Comparison of ENCODE assay signal across 16 cellular contexts in genomic region chr13:110628477-110628793, GRCh38. TPM values are rescaled to one million over a fixed set of nuclear protein-coding genes. Genes with fewer than 3 reads are reported as not detected.
DNase-seq lines count a peak whose midpoint lies in the region; ATAC-seq and TF ChIP-seq lines count a peak whose summit lies in the region.
"Had no signal": no experiment of that assay in that cellular context is flagged by ENCODE, and none has a peak within 500 bp of the region (broad histone marks: within the 10 kb centered on the region; RNA-seq: fewer than 3 reads in every experiment).

No MANE protein-coding gene starts in this region.

- no peak for ATAC-seq in CD4-positive, alpha-beta T cell (ENCODE audit: poor library complexity)
- ATAC-seq in gastroesophageal sphincter: peak; percentile 62
- ATAC-seq in T-cell (replicated peaks in 1 of 4): no peak
- ATAC-seq: left lung had no signal

- H3K4me1 ChIP-seq in gastroesophageal sphincter (peaks cover 0 to 80% (median 2%) of the 10 kb centered on the region in 3 donors), osteoblast (ENCODE audit: insufficient read depth, low read length) (no peaks in the 10 kb centered on the region)
- H3K4me1 ChIP-seq: left lung, parathyroid adenoma had no signal

- H3K36me3 ChIP-seq in gastroesophageal sphincter (peaks cover 0 to 65% of the 10 kb centered on the region in 2 donors), osteoblast (ENCODE audit: insufficient read depth, low read length) (peaks cover 34% of the 10 kb centered on the region)

- no peak overlapping the region for H3K4me3 Mint-ChIP-seq in CD4-positive, alpha-beta T cell
- H3K4me3 Mint-ChIP-seq in T-cell: no peak overlapping the region

- no peak overlapping the region for H2AFZ ChIP-seq in osteoblast (ENCODE audit: low read length)
- H2AFZ ChIP-seq: GM23248, parathyroid adenoma had no signal

- H3K27ac Mint-ChIP-seq in CD4-positive, alpha-beta T cell: peak overlapping the region; percentile 47
- no peak overlapping the region for H3K27ac Mint-ChIP-seq in T-cell

- no peak overlapping the region for H3K27ac ChIP-seq in CD4-positive, alpha-beta T cell (ENCODE audit: low read depth, low read length)
- H3K27ac ChIP-seq in angular gyrus (ENCODE audit: low read depth, low read length): peak overlapping the region; percentile 32
- H3K27ac ChIP-seq in gastroesophageal sphincter: peak overlapping the region in 3 of 4 donors; percentile 49 to 62 (median 61)
- H3K27ac ChIP-seq in osteoblast (ENCODE audit: low read depth, low read length): no peak overlapping the region
- H3K27ac ChIP-seq: GM23248, left lung, parathyroid adenoma, RWPE1 had no signal

- no peak overlapping the region for H3K4me2 ChIP-seq in osteoblast (ENCODE audit: insufficient read depth, low read length)

- DNase-seq in CD4-positive, alpha-beta T cell: no peak
- peak; percentile 60 for DNase-seq in osteoblast (ENCODE audit: insufficient read length, low spot score, missing footprints)
- no peak for DNase-seq in activated effector memory CD4-positive, alpha-beta T cell treated with anti-CD3 and anti-CD28 coated beads, Interleukin-2, amount 50 U/mL, for 16 hours
- DNase-seq in T-cell: no peak
- DNase-seq in MV-4-11 (lab: John Stamatoyannopoulos, UW): no peak
- no peak for DNase-seq in DMS 273 treated with DMSO at 0.1 percent for 48 hours (lab: John Stamatoyannopoulos, UW)
- DNase-seq: activated CD8-positive, alpha-beta memory T cell treated with anti-CD3 and anti-CD28 coated beads for 24 hours; activated naive CD4-positive, alpha-beta T cell treated with anti-CD3 and anti-CD28 coated beads, Interleukin-2, amount 50 U/mL, for 16 hours; GM23248; NCI-H1694; NCI-H748 treated with DMSO at 0.1 percent for 48 hours had no signal

- no peak for TF ChIP-seq EP300 in gastroesophageal sphincter (IDR thresholded peaks at IDR 0.05)

- peaks cover 38% of the 10 kb centered on the region for H3K4me1 Mint-ChIP-seq in CD4-positive, alpha-beta T cell (ENCODE audit: low read depth)
- peaks cover 41 to 54% (median 53%) of the 10 kb centered on the region in 3 donors for H3K4me1 Mint-ChIP-seq in T-cell

- POLR2A ChIA-PET in CD4-positive, alpha-beta T cell (lab: Charles Lee): interaction anchor here (0.9 kb wide), 1 partner anchor 12 kb away, joined by 4 read pairs; no protein-coding TSS in a partner anchor
- POLR2A ChIA-PET in T-cell (lab: Charles Lee): no interaction called here

- no peaks in the 10 kb centered on the region for H3K27me3 Mint-ChIP-seq in CD4-positive, alpha-beta T cell
- H3K27me3 Mint-ChIP-seq in T-cell: no peaks in the 10 kb centered on the region

- H3K27me3 ChIP-seq in CD4-positive, alpha-beta T cell (ENCODE audit: control insufficient read depth, insufficient read depth, low read length): no peaks in the 10 kb centered on the region
- H3K27me3 ChIP-seq in gastroesophageal sphincter (no peaks in the 10 kb centered on the region), osteoblast (ENCODE audit: insufficient read depth, low read length) (no peaks in the 10 kb centered on the region)
- H3K27me3 ChIP-seq: left lung had no signal

- H4K20me1 ChIP-seq in osteoblast (ENCODE audit: insufficient read depth, low read length): peaks cover 55% of the 10 kb centered on the region

- TF ChIP-seq CTCF in CD4-positive, alpha-beta T cell (IDR thresholded peaks at IDR 0.05): no peak
- TF ChIP-seq CTCF in gastroesophageal sphincter (IDR thresholded peaks at IDR 0.05) (no peak), osteoblast (IDR thresholded peaks at IDR 0.05; ENCODE audit: extremely low read depth, low read depth, low read length) (no peak)

- H3K79me2 ChIP-seq in osteoblast (ENCODE audit: insufficient read depth, low read length): peaks cover 86% of the 10 kb centered on the region

- no peaks in the 10 kb centered on the region for H3K9me3 Mint-ChIP-seq in CD4-positive, alpha-beta T cell
- H3K9me3 Mint-ChIP-seq in T-cell: no peaks in the 10 kb centered on the region

- WGBS in gastroesophageal sphincter (ENCODE audit: low coverage in 1 of 2), 2 donors: 36 to 59% methylated on average over 5 to 6 of the region's 13 CpGs

- intact Hi-C loops in CD4-positive, alpha-beta T cell (cut with DNase I, micrococcal nuclease): no loop called here

- peaks cover 76% of the 10 kb centered on the region for H3K36me3 Mint-ChIP-seq in CD4-positive, alpha-beta T cell (ENCODE audit: low read depth)
- peaks cover 37% of the 10 kb centered on the region for H3K36me3 Mint-ChIP-seq in T-cell

- CTCF ChIA-PET in CD4-positive, alpha-beta T cell (lab: Charles Lee): no interaction called here
- CTCF ChIA-PET in T-cell (lab: Charles Lee): no interaction called here

- no peak for TF ChIP-seq POLR2A in gastroesophageal sphincter (IDR thresholded peaks at IDR 0.05)

- no peak overlapping the region for H3K4me3 ChIP-seq in gastroesophageal sphincter
- no peak overlapping the region for H3K4me3 ChIP-seq in osteoblast (ENCODE audit: insufficient read depth, low read length)
- H3K4me3 ChIP-seq: GM23248, left lung had no signal

- no peaks in the 10 kb centered on the region for H3K9me3 ChIP-seq in CD4-positive, alpha-beta T cell (ENCODE audit: control insufficient read depth, low read length)
- H3K9me3 ChIP-seq in gastroesophageal sphincter: no peaks in the 10 kb centered on the region
- H3K9me3 ChIP-seq in osteoblast (ENCODE audit: low read depth, low read length): no peaks in the 10 kb centered on the region
- H3K9me3 ChIP-seq: left lung had no signal

RNA-seq across cellular contexts. Expression of gene NAXD, which starts 13.1 kb away (rescaled TPM):
- total RNA-seq in CD4-positive, alpha-beta T cell: 10 to 100 TPM; 17.4 to 17.8 TPM
- total RNA-seq in gastroesophageal sphincter (10 to 100 TPM; 29.5 to 45.3 (median 36.0) TPM), osteoblast (13.8 and 15.9 TPM in 2 replicates), T-cell (10 to 100 TPM; 22.2 to 34.3 (median 29.2) TPM)

Comparison
In these comparisons a context has a peak if more than half of its experiments do, and no peak if none do; other contexts are left out.
1. H3K27ac ChIP-seq: peak in angular gyrus (single experiment) and gastroesophageal sphincter (3 of 4); none in CD4-positive, alpha-beta T cell (single experiment) and osteoblast (single experiment).